ENCODE assay signal across 8 cellular contexts in genomic region chr3:167380004-167380689, GRCh38. TPM values are rescaled to one million over a fixed set of nuclear protein-coding genes. Genes with fewer than 3 reads are reported as not detected.
DNase-seq lines count a peak whose midpoint lies in the region; ATAC-seq and TF ChIP-seq lines count a peak whose summit lies in the region.

ZBBX (minus strand) TSS chr3:167380297; CDS start chr3:167372901, 7,396 bp downstream.

- DNase-seq in DMS114 treated with DMSO at 0.1 percent for 48 hours (lab: John Stamatoyannopoulos, UW; ENCODE audit: unreplicated experiment) (peak; percentile 80), PC-9 (peak; percentile 70 to 88), fibroblast of lung (ENCODE audit: low read depth in 2 of 2) (peak; percentile 68 to 76)
- DNase-seq in Jurkat, Clone E6-1 (ENCODE audit: low read depth, low spot score): peak; percentile 79
- peak; percentile 72 for DNase-seq in activated T-cell treated with anti-CD3 and anti-CD28 coated beads, Interleukin-2, amount 50 U/mL, for 4 hours
- DNase-seq in naive thymus-derived CD4-positive, alpha-beta T cell: peak; percentile 75 to 87 (median 83)

- H2AFZ ChIP-seq in PC-9: no peak within 1 kb of the TSS
- H2AFZ ChIP-seq in fibroblast of lung (ENCODE audit: low read length): peak within 1 kb of the TSS; percentile 80

- no peaks in the 10 kb centered on the region for H4K20me1 ChIP-seq in PC-9 (ENCODE audit: insufficient read depth)
- H4K20me1 ChIP-seq in fibroblast of lung (ENCODE audit: control insufficient read depth, extremely low read depth, insufficient read depth, low read length): no peaks in the 10 kb centered on the region

- H3K27ac ChIP-seq in PC-9: no peak within 1 kb of the TSS
- no peak within 1 kb of the TSS for H3K27ac ChIP-seq in fibroblast of lung (ENCODE audit: insufficient read depth, low read length)
- no peak within 1 kb of the TSS for H3K27ac ChIP-seq in naive thymus-derived CD4-positive, alpha-beta T cell (ENCODE audit: low read depth, low read length)

- H3K79me2 ChIP-seq in PC-9 (ENCODE audit: low read depth) (no peaks in the 10 kb centered on the region), fibroblast of lung (ENCODE audit: control insufficient read depth, insufficient read depth, low read length) (no peaks in the 10 kb centered on the region)

- peaks cover 6% of the 10 kb centered on the region for H3K4me1 Mint-ChIP-seq in activated T-cell treated with anti-CD3 and anti-CD28 coated beads, Interleukin-2, amount 50 U/mL, for 4 hours (ENCODE audit: low read depth)
- peaks cover 5 to 14% (median 7%) of the 10 kb centered on the region in 7 donors for H3K4me1 Mint-ChIP-seq in naive thymus-derived CD4-positive, alpha-beta T cell
- peaks cover 8% of the 10 kb centered on the region for H3K4me1 Mint-ChIP-seq in stimulated activated memory B cell treated with anti-CD40 and anti-IgM and Interleukin-4, amounts not matched to agents 10 μg/mL and 1 μg/mL and 100 μg/mL, for 72 hours

- no peaks in the 10 kb centered on the region for H3K4me1 ChIP-seq in PC-9 (replicated peaks; ENCODE audit: insufficient read depth)
- H3K4me1 ChIP-seq in fibroblast of lung (ENCODE audit: control insufficient read depth, extremely low read depth, insufficient read depth, low read length): no peaks in the 10 kb centered on the region
- peaks cover 0 to 3% of the 10 kb centered on the region in 2 donors for H3K4me1 ChIP-seq in naive thymus-derived CD4-positive, alpha-beta T cell (ENCODE audit: control insufficient read depth in 2 of 2, insufficient read depth in 2 of 2, low read length in 2 of 2)

- H3K4me3 Mint-ChIP-seq in activated T-cell treated with anti-CD3 and anti-CD28 coated beads, Interleukin-2, amount 50 U/mL, for 4 hours: peak within 1 kb of the TSS; percentile 80
- peak within 1 kb of the TSS; percentile 71 to 91 (median 85) for H3K4me3 Mint-ChIP-seq in naive thymus-derived CD4-positive, alpha-beta T cell
- peak within 1 kb of the TSS; percentile 82 for H3K4me3 Mint-ChIP-seq in stimulated activated memory B cell treated with anti-CD40 and anti-IgM and Interleukin-4, amounts not matched to agents 10 μg/mL and 1 μg/mL and 100 μg/mL, for 72 hours

- H3K9me3 ChIP-seq in PC-9 (ENCODE audit: insufficient read depth, low read depth): no peaks in the 10 kb centered on the region; the same call in 1 of the 2 replicates
- H3K9me3 ChIP-seq in fibroblast of lung (ENCODE audit: control insufficient read depth, insufficient read depth, low read depth, low read length): no peaks in the 10 kb centered on the region
- no peaks in the 10 kb centered on the region for H3K9me3 ChIP-seq in naive thymus-derived CD4-positive, alpha-beta T cell (ENCODE audit: control insufficient read depth in 2 of 3, low read length in 3 of 3)

- peaks cover 6% of the 10 kb centered on the region for H3K27me3 Mint-ChIP-seq in activated T-cell treated with anti-CD3 and anti-CD28 coated beads, Interleukin-2, amount 50 U/mL, for 4 hours (ENCODE audit: low read depth)
- peaks cover 0 to 15% (median 6%) of the 10 kb centered on the region in 5 donors for H3K27me3 Mint-ChIP-seq in naive thymus-derived CD4-positive, alpha-beta T cell
- peaks cover 9% of the 10 kb centered on the region for H3K27me3 Mint-ChIP-seq in stimulated activated memory B cell treated with anti-CD40 and anti-IgM and Interleukin-4, amounts not matched to agents 10 μg/mL and 1 μg/mL and 100 μg/mL, for 72 hours

- CTCF ChIA-PET in PC-9 (lab: Charles Lee): interaction anchor here (0.6 to 1.3 kb wide), 7 partner anchors 28 to 1291 kb away, joined by 3 to 8 read pairs (median 4); no protein-coding TSS in a partner anchor
- CTCF ChIA-PET in naive thymus-derived CD4-positive, alpha-beta T cell (lab: Charles Lee): interaction anchor here (0.8 to 2.3 kb wide), 6 partner anchors 16 to 507 kb away, joined by 3 to 11 read pairs (median 4); no protein-coding TSS in a partner anchor

- no TSS peak for BruUV-seq in PC-9 (replicated peaks; lab: Mats Ljungman, UMichigan)

- no peaks in the 10 kb centered on the region for H3K27me3 ChIP-seq in PC-9 (ENCODE audit: insufficient read depth, low read depth)
- H3K27me3 ChIP-seq in fibroblast of lung (ENCODE audit: control insufficient read depth, insufficient read depth, low read length): no peaks in the 10 kb centered on the region
- no peaks in the 10 kb centered on the region for H3K27me3 ChIP-seq in naive thymus-derived CD4-positive, alpha-beta T cell (ENCODE audit: control insufficient read depth in 2 of 2, insufficient read depth in 2 of 2, low read length in 2 of 2)

- H3K36me3 ChIP-seq in PC-9 (ENCODE audit: low read depth) (no peaks in the 10 kb centered on the region), fibroblast of lung (ENCODE audit: control insufficient read depth, insufficient read depth, low read length) (no peaks in the 10 kb centered on the region)
- H3K36me3 ChIP-seq in naive thymus-derived CD4-positive, alpha-beta T cell (ENCODE audit: control insufficient read depth in 2 of 3, insufficient read depth in 3 of 3, low read length in 3 of 3): no peaks in the 10 kb centered on the region

- POLR2A ChIA-PET in PC-9 (lab: Charles Lee; ENCODE audit: unreplicated experiment): no interaction called here
- POLR2A ChIA-PET in naive thymus-derived CD4-positive, alpha-beta T cell (lab: Charles Lee): no interaction called here

- H3F3A ChIP-seq in PC-9 (ENCODE audit: insufficient read depth, low read depth): no peaks in the 10 kb centered on the region

- H3K4me3 ChIP-seq in Jurkat, Clone E6-1 (ENCODE audit: low read length): peak within 1 kb of the TSS; percentile 44
- H3K4me3 ChIP-seq in PC-9: no peak within 1 kb of the TSS
- peak within 1 kb of the TSS; percentile 57 to 66 (median 61) for H3K4me3 ChIP-seq in fibroblast of lung (replicated peaks in 1 of 4; ENCODE audit: control extremely low read depth in 1 of 4, insufficient read depth in 1 of 4, low read depth in 3 of 4, low read length in 4 of 4)
- peak within 1 kb of the TSS; percentile 49 for H3K4me3 ChIP-seq in naive thymus-derived CD4-positive, alpha-beta T cell (ENCODE audit: low read length)

- peak; percentile 100 for ATAC-seq in GM21723 (IDR thresholded peaks at IDR 0.05; ENCODE audit: unreplicated experiment)
- ATAC-seq in activated T-cell treated with anti-CD3 and anti-CD28 coated beads, Interleukin-2, amount 50 U/mL, for 4 hours: peak; percentile 93
- peak; percentile 95 for ATAC-seq in naive thymus-derived CD4-positive, alpha-beta T cell
- ATAC-seq in stimulated activated memory B cell treated with anti-CD40 and anti-IgM and Interleukin-4, amounts not matched to agents 10 μg/mL and 1 μg/mL and 100 μg/mL, for 72 hours: peak; percentile 90

- no peak within 1 kb of the TSS for H3K9ac ChIP-seq in fibroblast of lung (ENCODE audit: insufficient read depth, low read length)

- peak within 1 kb of the TSS; percentile 58 to 92 (median 77) for H3K27ac Mint-ChIP-seq in naive thymus-derived CD4-positive, alpha-beta T cell
- no peak within 1 kb of the TSS for H3K27ac Mint-ChIP-seq in stimulated activated memory B cell treated with anti-CD40 and anti-IgM and Interleukin-4, amounts not matched to agents 10 μg/mL and 1 μg/mL and 100 μg/mL, for 72 hours

- H3K9me3 Mint-ChIP-seq in activated T-cell treated with anti-CD3 and anti-CD28 coated beads, Interleukin-2, amount 50 U/mL, for 4 hours: no peaks in the 10 kb centered on the region
- H3K9me3 Mint-ChIP-seq in naive thymus-derived CD4-positive, alpha-beta T cell: no peaks in the 10 kb centered on the region
- H3K9me3 Mint-ChIP-seq in stimulated activated memory B cell treated with anti-CD40 and anti-IgM and Interleukin-4, amounts not matched to agents 10 μg/mL and 1 μg/mL and 100 μg/mL, for 72 hours: no peaks in the 10 kb centered on the region

- H3K36me3 Mint-ChIP-seq in activated T-cell treated with anti-CD3 and anti-CD28 coated beads, Interleukin-2, amount 50 U/mL, for 4 hours (ENCODE audit: insufficient read depth): no peaks in the 10 kb centered on the region
- no peaks in the 10 kb centered on the region for H3K36me3 Mint-ChIP-seq in naive thymus-derived CD4-positive, alpha-beta T cell
- H3K36me3 Mint-ChIP-seq in stimulated activated memory B cell treated with anti-CD40 and anti-IgM and Interleukin-4, amounts not matched to agents 10 μg/mL and 1 μg/mL and 100 μg/mL, for 72 hours: no peaks in the 10 kb centered on the region

- H3K4me2 ChIP-seq in PC-9 (peak within 1 kb of the TSS; percentile 41; the same call in 1 of the 2 replicates), fibroblast of lung (ENCODE audit: extremely low read depth, insufficient read depth, low read length) (peak within 1 kb of the TSS; percentile 92)

- intact Hi-C loops in PC-9 (cut with micrococcal nuclease; ENCODE audit: unreplicated experiment): loop anchor here (1.0 kb wide), 1 partner anchor 502 kb away; no protein-coding TSS in a partner anchor
- intact Hi-C loops in naive thymus-derived CD4-positive, alpha-beta T cell (cut with micrococcal nuclease): loop anchor here (1.0 kb wide), 5 partner anchors 304 to 502 kb away; partner anchors contain the start of genes PDCD10 (in 1 of the 2) and SERPINI1 (in 1 of the 2)

- TF ChIP-seq CTCF in PC-9 (conservative IDR thresholded peaks at IDR 0.05) (peak; percentile 88), fibroblast of lung (conservative IDR thresholded peaks at IDR 0.05 in 1 of 2, IDR thresholded peaks at IDR 0.05 in 1 of 2; ENCODE audit: low read depth in 1 of 2, low read length in 2 of 2) (peak; percentile 96 to 97)

- H3K9me2 ChIP-seq in PC-9 (ENCODE audit: insufficient read depth): no peaks in the 10 kb centered on the region

RNA-seq across cellular contexts. Expression of gene ZBBX, which starts in this region (rescaled TPM):
- polyA plus RNA-seq in Jurkat, Clone E6-1 (2012; ENCODE audit: insufficient read depth, insufficient read length): not detected
- total RNA-seq in PC-9 (2021): 0.38 and 0.85 TPM in 2 replicates
- not detected for total RNA-seq in activated T-cell treated with anti-CD3 and anti-CD28 coated beads, Interleukin-2, amount 50 U/mL, for 4 hours
- 0.17 TPM in 1 of 2 replicates, not detected in the other for total RNA-seq in fibroblast of lung
- polyA plus RNA-seq in fibroblast of lung: not detected in 2 replicates
- not detected in 2 replicates for polyA plus RNA-seq in fibroblast of lung (2012)
- polyA minus RNA-seq in fibroblast of lung (ENCODE audit: low replicate concordance): not detected in 2 replicates
- not detected for total RNA-seq in naive thymus-derived CD4-positive, alpha-beta T cell
- polyA plus RNA-seq in naive thymus-derived CD4-positive, alpha-beta T cell: not detected

Comparison
In these comparisons a context has a peak if more than half of its experiments do, and no peak if none do; other contexts are left out.
1. Peak in DNase-seq and H3K4me2 ChIP-seq in PC-9; RNA of the gene not detected or under 1 TPM.
2. Peak in DNase-seq and ATAC-seq in activated T-cell treated with anti-CD3 and anti-CD28 coated beads, Interleukin-2, amount 50 U/mL, for 4 hours; RNA of the gene not detected or under 1 TPM.
3. Peak in DNase-seq, H3K4me3 ChIP-seq and H3K4me2 ChIP-seq in fibroblast of lung; RNA of the gene not detected or under 1 TPM.
4. Peak in DNase-seq, ATAC-seq and H3K4me3 ChIP-seq in naive thymus-derived CD4-positive, alpha-beta T cell; RNA of the gene not detected or under 1 TPM.